In genomic region chr7:108561047-108561619, GRCh38 we compare ENCODE assay signal across 21 cellular contexts. TPM values are rescaled to one million over a fixed set of nuclear protein-coding genes. Genes with fewer than 3 reads are reported as not detected.
DNase-seq lines count a peak whose midpoint lies in the region; ATAC-seq and TF ChIP-seq lines count a peak whose summit lies in the region.
"Had no signal": no experiment of that assay in that cellular context is flagged by ENCODE, and none has a peak within 500 bp of the region (broad histone marks: within the 10 kb centered on the region; RNA-seq: fewer than 3 reads in every experiment).

No MANE protein-coding gene starts in this region.

- peaks cover 84% of the 10 kb centered on the region for H3K36me3 Mint-ChIP-seq in nephron progenitor cell (ENCODE audit: low read depth)
- H3K36me3 Mint-ChIP-seq in activated T-helper 17 cell treated with anti-CD3 and anti-CD28 coated beads, Interleukin-2, amount 50 U/mL, for 72 hours (ENCODE audit: low read depth), result peaks cover 48% of the 10 kb centered on the region

- H3K4me1 Mint-ChIP-seq in nephron progenitor cell, result no peaks in the 10 kb centered on the region
- no peaks in the 10 kb centered on the region for H3K4me1 Mint-ChIP-seq in activated T-helper 17 cell treated with anti-CD3 and anti-CD28 coated beads, Interleukin-2, amount 50 U/mL, for 72 hours
- H3K4me1 Mint-ChIP-seq: neural progenitor cell had no signal

- H3K9me3 Mint-ChIP-seq in nephron progenitor cell, result peaks cover 61% of the 10 kb centered on the region
- peaks cover 15% of the 10 kb centered on the region for H3K9me3 Mint-ChIP-seq in activated T-helper 17 cell treated with anti-CD3 and anti-CD28 coated beads, Interleukin-2, amount 50 U/mL, for 72 hours

- no peak for ATAC-seq in GM21717 (IDR thresholded peaks at IDR 0.05; ENCODE audit: unreplicated experiment)
- no peak for ATAC-seq in HG02981 (IDR thresholded peaks at IDR 0.05; ENCODE audit: unreplicated experiment)
- no peak for ATAC-seq in activated T-helper 17 cell treated with anti-CD3 and anti-CD28 coated beads, Interleukin-2, amount 50 U/mL, for 72 hours (replicated peaks)

- no peaks in the 10 kb centered on the region for H3K27me3 Mint-ChIP-seq in nephron progenitor cell (ENCODE audit: low read depth, poor library complexity)
- no peaks in the 10 kb centered on the region for H3K27me3 Mint-ChIP-seq in activated T-helper 17 cell treated with anti-CD3 and anti-CD28 coated beads, Interleukin-2, amount 50 U/mL, for 72 hours

- TF ChIP-seq CTCF in nephron progenitor cell (IDR thresholded peaks at IDR 0.05), result no peak

- DNase-seq in EL (peak; percentile 25), M059J (ENCODE audit: low read depth) (peak; percentile 24), fibroblast of gingiva (ENCODE audit: low read depth) (peak; percentile 27), nephron progenitor cell (no peak), SKM-1 (lab: John Stamatoyannopoulos, UW; ENCODE audit: unreplicated experiment) (no peak)
- DNase-seq: activated CD8-positive, alpha-beta memory T cell treated with anti-CD3 and anti-CD28 coated beads, Interleukin-2, amount 50 U/mL, for 4 hours; activated effector memory CD4-positive, alpha-beta T cell treated with anti-CD3 and anti-CD28 coated beads, Interleukin-2, amount 50 U/mL, for 16 hours; amniotic stem cell; central memory CD4-positive, alpha-beta T cell; DMS79 treated with DMSO at 0.1 percent for 48 hours; glutamatergic neuron; MG63; NCI-H748 treated with DMSO at 0.1 percent for 48 hours; PC-9; spleen; upper lobe of left lung; WERI-Rb-1 had no signal

- peak overlapping the region; percentile 2 for H3K27ac Mint-ChIP-seq in nephron progenitor cell
- no peak overlapping the region for H3K27ac Mint-ChIP-seq in activated T-helper 17 cell treated with anti-CD3 and anti-CD28 coated beads, Interleukin-2, amount 50 U/mL, for 72 hours
- H3K27ac Mint-ChIP-seq: neural progenitor cell had no signal

- no peak overlapping the region for H3K4me3 Mint-ChIP-seq in nephron progenitor cell
- no peak overlapping the region for H3K4me3 Mint-ChIP-seq in activated T-helper 17 cell treated with anti-CD3 and anti-CD28 coated beads, Interleukin-2, amount 50 U/mL, for 72 hours
- H3K4me3 Mint-ChIP-seq: neural progenitor cell had no signal

RNA-seq across cellular contexts. Expression of gene THAP5, which starts 8.4 kb away (rescaled TPM):
- total RNA-seq in M059J (2014; rRNA removed; shearing (Covaris generic)), result 34.0 and 43.6 TPM in 2 replicates
- total RNA-seq in activated T-helper 17 cell treated with anti-CD3 and anti-CD28 coated beads, Interleukin-2, amount 50 U/mL, for 72 hours, result 10 to 100 TPM; 31.1 to 34.8 TPM

RNA-seq across cellular contexts. Expression of gene DNAJB9, which starts 8.5 kb away (rescaled TPM):
- 24.0 and 25.6 TPM in 2 replicates for total RNA-seq in M059J (2014; rRNA removed; shearing (Covaris generic))
- total RNA-seq in activated T-helper 17 cell treated with anti-CD3 and anti-CD28 coated beads, Interleukin-2, amount 50 U/mL, for 72 hours, result 10 to 100 TPM; 10.1 to 17.4 TPM

RNA-seq across cellular contexts. Expression of gene PNPLA8, which starts 35.2 kb away (rescaled TPM):
- 24.9 and 32.5 TPM in 2 replicates for total RNA-seq in M059J (2014; rRNA removed; shearing (Covaris generic))
- total RNA-seq in activated T-helper 17 cell treated with anti-CD3 and anti-CD28 coated beads, Interleukin-2, amount 50 U/mL, for 72 hours, result 10 to 100 TPM; 19.2 to 26.2 TPM

Comparison
In these comparisons a context has a peak if more than half of its experiments do, and no peak if none do; other contexts are left out.
1. DNase-seq: peak in EL (single experiment), M059J (single experiment) and fibroblast of gingiva (single experiment); none in nephron progenitor cell (single experiment) and SKM-1 (single experiment).